ENCODE assay signal across 1 cellular context in the genomic region with DNA sequence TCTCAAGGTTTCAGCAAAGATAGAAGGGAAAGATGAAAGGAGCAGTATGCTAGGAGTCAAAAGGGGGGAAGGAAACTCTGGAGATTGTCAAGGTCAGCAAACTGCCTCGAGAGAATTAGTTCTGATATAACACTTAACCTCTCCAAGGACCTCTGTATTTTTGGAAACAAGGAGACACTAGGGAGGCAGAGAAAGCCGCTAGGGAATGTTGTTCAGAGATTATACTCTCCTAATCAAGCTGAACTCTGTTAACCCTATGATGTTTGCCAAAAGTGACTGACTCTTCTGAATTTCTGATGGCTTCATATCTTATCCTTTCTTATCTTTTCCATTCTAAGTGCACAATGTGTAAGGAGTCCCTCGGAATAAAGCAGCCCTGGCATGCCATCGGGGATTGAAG.
TF ChIP-seq lines count a peak whose summit lies in the region.

No MANE protein-coding gene starts in this region.

TF ChIP-seq in IMR-90, 13 proteins besides CTCF, POLR2A, EP300 and RAD21:
- TF ChIP-seq, protein P1, sequence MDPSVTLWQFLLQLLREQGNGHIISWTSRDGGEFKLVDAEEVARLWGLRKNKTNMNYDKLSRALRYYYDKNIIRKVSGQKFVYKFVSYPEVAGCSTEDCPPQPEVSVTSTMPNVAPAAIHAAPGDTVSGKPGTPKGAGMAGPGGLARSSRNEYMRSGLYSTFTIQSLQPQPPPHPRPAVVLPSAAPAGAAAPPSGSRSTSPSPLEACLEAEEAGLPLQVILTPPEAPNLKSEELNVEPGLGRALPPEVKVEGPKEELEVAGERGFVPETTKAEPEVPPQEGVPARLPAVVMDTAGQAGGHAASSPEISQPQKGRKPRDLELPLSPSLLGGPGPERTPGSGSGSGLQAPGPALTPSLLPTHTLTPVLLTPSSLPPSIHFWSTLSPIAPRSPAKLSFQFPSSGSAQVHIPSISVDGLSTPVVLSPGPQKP (IDR thresholded peaks at IDR 0.05; ENCODE audit: borderline replicate concordance, low read depth, low read length), result no peak
- TF ChIP-seq RCOR1 (IDR thresholded peaks at IDR 0.05; ENCODE audit: insufficient replicate concordance, low read length), result no peak
- TF ChIP-seq CHD1 (IDR thresholded peaks at IDR 0.05; ENCODE audit: low read depth, low read length), result no peak
- no peak for TF ChIP-seq SMC3 (IDR thresholded peaks at IDR 0.05; ENCODE audit: low read depth, low read length)
- TF ChIP-seq BHLHE40 (IDR thresholded peaks at IDR 0.05; ENCODE audit: low read depth, low read length), result no peak
- TF ChIP-seq RFX5 (IDR thresholded peaks at IDR 0.05; ENCODE audit: low read depth, low read length), result no peak
- no peak for TF ChIP-seq MXI1 (IDR thresholded peaks at IDR 0.05; ENCODE audit: borderline replicate concordance, low read depth, low read length)
- no peak for TF ChIP-seq MAFK (IDR thresholded peaks at IDR 0.05; ENCODE audit: low read depth, low read length)
- TF ChIP-seq, protein P2, sequence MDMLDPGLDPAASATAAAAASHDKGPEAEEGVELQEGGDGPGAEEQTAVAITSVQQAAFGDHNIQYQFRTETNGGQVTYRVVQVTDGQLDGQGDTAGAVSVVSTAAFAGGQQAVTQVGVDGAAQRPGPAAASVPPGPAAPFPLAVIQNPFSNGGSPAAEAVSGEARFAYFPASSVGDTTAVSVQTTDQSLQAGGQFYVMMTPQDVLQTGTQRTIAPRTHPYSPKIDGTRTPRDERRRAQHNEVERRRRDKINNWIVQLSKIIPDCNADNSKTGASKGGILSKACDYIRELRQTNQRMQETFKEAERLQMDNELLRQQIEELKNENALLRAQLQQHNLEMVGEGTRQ (IDR thresholded peaks at IDR 0.05; ENCODE audit: low read depth, low read length), result no peak
- no peak for TF ChIP-seq FOS (IDR thresholded peaks at IDR 0.05; ENCODE audit: low read depth, low read length)
- no peak for TF ChIP-seq NFE2L2 (IDR thresholded peaks at IDR 0.05; ENCODE audit: low read depth, low read length)
- TF ChIP-seq MAZ (IDR thresholded peaks at IDR 0.05; ENCODE audit: borderline replicate concordance, low read depth, low read length), result no peak
- no peak for TF ChIP-seq CEBPB (IDR thresholded peaks at IDR 0.05; ENCODE audit: low read depth, low read length)
